Comparison of ENCODE assay signal across 26 cellular contexts in the genomic region with DNA sequence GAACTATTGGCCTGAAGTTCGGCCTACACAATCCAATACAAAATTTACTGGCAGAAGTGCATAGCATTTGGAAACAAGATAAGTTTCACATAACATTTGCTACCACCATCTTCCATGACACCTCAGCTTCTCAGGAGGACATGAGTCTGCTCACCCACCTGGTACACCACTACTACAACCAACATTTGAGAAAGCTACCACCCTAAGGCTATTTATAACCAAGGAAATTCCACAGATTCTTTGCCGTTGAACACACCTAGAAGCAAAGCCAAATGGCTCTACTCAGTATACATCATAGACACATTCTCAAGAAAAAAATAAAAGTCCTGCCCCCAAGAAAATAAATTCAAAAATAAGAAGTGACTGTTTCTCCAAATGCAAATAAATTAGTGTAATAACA.
DNase-seq lines count a peak whose midpoint lies in the region; ATAC-seq, FAIRE-seq and TF ChIP-seq lines count a peak whose summit lies in the region.
"Had no signal": no experiment of that assay in that cellular context is flagged by ENCODE, and none has a peak within 500 bp of the region (broad histone marks: within the 10 kb centered on the region; RNA-seq: fewer than 3 reads in every experiment).

No MANE protein-coding gene starts in this region.

- H3K9me1 ChIP-seq in keratinocyte (ENCODE audit: control insufficient read depth, extremely low read depth, insufficient read depth, low read length), result no peaks in the 10 kb centered on the region

- no peaks in the 10 kb centered on the region for H3K27me3 Mint-ChIP-seq in Caco-2 (ENCODE audit: insufficient read depth, unreplicated experiment)
- H3K27me3 Mint-ChIP-seq in astrocyte (ENCODE audit: low read depth, unreplicated experiment), result no peaks in the 10 kb centered on the region
- H3K27me3 Mint-ChIP-seq: dendritic cell treated with granulocyte-macrophage colony-stimulating factor and Interleukin-4, amounts not matched to agents 40 ng/mL and 50 ng/mL, for 4 days; naive thymus-derived CD4-positive, alpha-beta T cell had no signal

- TF ChIP-seq POLR2A in esophagus muscularis mucosa (IDR thresholded peaks at IDR 0.05; ENCODE audit: low read depth) (no peak), adrenal gland (IDR thresholded peaks at IDR 0.05) (no peak)

- no peak overlapping the region for H3K4me3 ChIP-seq in Caco-2 (ENCODE audit: low read depth, low read length)
- no peak overlapping the region for H3K4me3 ChIP-seq in astrocyte (ENCODE audit: insufficient read depth, low read depth, low read length)
- H3K4me3 ChIP-seq in keratinocyte (ENCODE audit: control insufficient read depth in 2 of 3, extremely low read depth in 1 of 3, insufficient read depth in 2 of 3, low read depth in 1 of 3, low read length in 3 of 3), result no peak overlapping the region
- H3K4me3 ChIP-seq in esophagus muscularis mucosa, result no peak overlapping the region
- H3K4me3 ChIP-seq in adrenal gland, result no peak overlapping the region
- H3K4me3 ChIP-seq: HAP-1, left ventricle myocardium inferior had no signal

- BruUV-seq in Caco-2 (replicated peaks; lab: Mats Ljungman, UMichigan), result no TSS peak

- H3K27ac ChIP-seq in astrocyte (ENCODE audit: low read depth, low read length) (no peak overlapping the region), keratinocyte (ENCODE audit: control insufficient read depth, insufficient read depth, low read length) (peak overlapping the region; percentile 31), esophagus muscularis mucosa (replicated peaks in 1 of 4) (no peak overlapping the region), adrenal gland (no peak overlapping the region)
- H3K27ac ChIP-seq: left ventricle myocardium inferior had no signal

- H3K9me3 Mint-ChIP-seq in Caco-2 (ENCODE audit: unreplicated experiment) (peaks cover 39% of the 10 kb centered on the region), astrocyte (ENCODE audit: unreplicated experiment) (peaks cover 7% of the 10 kb centered on the region)

- peak overlapping the region; percentile 26 for H2AFZ ChIP-seq in astrocyte (ENCODE audit: low read depth, low read length)
- H2AFZ ChIP-seq in keratinocyte (ENCODE audit: control insufficient read depth, low read length), result peak overlapping the region; percentile 79

- H3K27ac Mint-ChIP-seq in Caco-2 (ENCODE audit: unreplicated experiment) (peak overlapping the region; percentile 6), astrocyte (ENCODE audit: unreplicated experiment) (no peak overlapping the region)
- H3K27ac Mint-ChIP-seq: dendritic cell treated with granulocyte-macrophage colony-stimulating factor and Interleukin-4, amounts not matched to agents 40 ng/mL and 50 ng/mL, for 4 days; mesothelial cell of epicardium; naive thymus-derived CD4-positive, alpha-beta T cell had no signal

- TF ChIP-seq CTCF in Caco-2 (IDR thresholded peaks at IDR 0.05; ENCODE audit: insufficient read depth in 1 of 2, low read depth in 1 of 2, low read length in 1 of 2, severe bottlenecking in 1 of 2, unreplicated experiment in 1 of 2) (no peak), astrocyte (IDR thresholded peaks at IDR 0.05; ENCODE audit: insufficient read depth, low read depth, low read length) (no peak), keratinocyte (optimal IDR thresholded peaks at IDR 0.05 in 1 of 3, IDR thresholded peaks at IDR 0.05 in 1 of 3, conservative IDR thresholded peaks at IDR 0.05 in 1 of 3; ENCODE audit: extremely low read depth in 1 of 3, insufficient read depth in 2 of 3, low read length in 3 of 3) (no peak), esophagus muscularis mucosa (IDR thresholded peaks at IDR 0.05) (no peak), adrenal gland (IDR thresholded peaks at IDR 0.05) (no peak)

- H3K36me3 ChIP-seq in Caco-2 (ENCODE audit: control insufficient read depth, insufficient read depth, low read length) (no peaks in the 10 kb centered on the region), astrocyte (ENCODE audit: insufficient read depth, low read length) (no peaks in the 10 kb centered on the region), keratinocyte (ENCODE audit: control insufficient read depth in 2 of 2, extremely low read depth in 1 of 2, insufficient read depth in 2 of 2, low read length in 2 of 2) (no peaks in the 10 kb centered on the region), esophagus muscularis mucosa (no peaks in the 10 kb centered on the region), adrenal gland (replicated peaks in 1 of 2) (no peaks in the 10 kb centered on the region)
- H3K36me3 ChIP-seq: HAP-1, left ventricle myocardium inferior had no signal

- H3K36me3 Mint-ChIP-seq in Caco-2 (ENCODE audit: insufficient read depth, unreplicated experiment) (no peaks in the 10 kb centered on the region), astrocyte (ENCODE audit: low read depth, unreplicated experiment) (no peaks in the 10 kb centered on the region)

- CTCF ChIA-PET in Caco-2 (lab: Charles Lee), result no interaction called here

- intact Hi-C loops in Caco-2 (cut with micrococcal nuclease; ENCODE audit: unreplicated experiment), result no loop called here
- intact Hi-C loops in esophagus muscularis mucosa (cut with DNase I), result no loop called here
- intact Hi-C loops in adrenal gland (cut with DNase I), result no loop called here

- no peaks in the 10 kb centered on the region for H3K79me2 ChIP-seq in astrocyte (ENCODE audit: insufficient read depth, low read length)
- no peaks in the 10 kb centered on the region for H3K79me2 ChIP-seq in keratinocyte (ENCODE audit: control insufficient read depth, insufficient read depth, low read length)

- H4K20me1 ChIP-seq in astrocyte (ENCODE audit: insufficient read depth, low read length), result no peaks in the 10 kb centered on the region
- H4K20me1 ChIP-seq in keratinocyte (ENCODE audit: control insufficient read depth, extremely low read depth, insufficient read depth, low read length), result no peaks in the 10 kb centered on the region

- H3K9ac ChIP-seq in astrocyte (ENCODE audit: low read length) (no peak overlapping the region), keratinocyte (ENCODE audit: control insufficient read depth, extremely low read depth, insufficient read depth, low read length) (no peak overlapping the region)

- no peak for TF ChIP-seq EP300 in esophagus muscularis mucosa (IDR thresholded peaks at IDR 0.05)

- H3K4me1 ChIP-seq in Caco-2 (peaks cover 12% of the 10 kb centered on the region), astrocyte (ENCODE audit: insufficient read depth, low read length) (peaks cover 3% of the 10 kb centered on the region), keratinocyte (ENCODE audit: control insufficient read depth, extremely low read depth, insufficient read depth, low read length) (peaks cover 9% of the 10 kb centered on the region), esophagus muscularis mucosa (no peaks in the 10 kb centered on the region), adrenal gland (replicated peaks in 1 of 2) (no peaks in the 10 kb centered on the region)
- H3K4me1 ChIP-seq: HAP-1, left ventricle myocardium inferior had no signal

- H3K4me2 ChIP-seq in astrocyte (ENCODE audit: low read length) (no peak overlapping the region), keratinocyte (ENCODE audit: control insufficient read depth, extremely low read depth, insufficient read depth, low read depth, low read length) (peak overlapping the region; percentile 32)

- H3K4me3 Mint-ChIP-seq in Caco-2 (ENCODE audit: unreplicated experiment) (no peak overlapping the region), astrocyte (ENCODE audit: unreplicated experiment) (no peak overlapping the region)
- H3K4me3 Mint-ChIP-seq: activated T-cell treated with anti-CD3 and anti-CD28 coated beads, Interleukin-2, amount 50 U/mL, for 4 hours; dendritic cell treated with granulocyte-macrophage colony-stimulating factor and Interleukin-4, amounts not matched to agents 40 ng/mL and 50 ng/mL, for 4 days; mesothelial cell of epicardium; naive thymus-derived CD4-positive, alpha-beta T cell had no signal

- peaks cover 18% of the 10 kb centered on the region for H3K4me1 Mint-ChIP-seq in Caco-2 (ENCODE audit: low read depth, unreplicated experiment)
- peaks cover 7% of the 10 kb centered on the region for H3K4me1 Mint-ChIP-seq in astrocyte (ENCODE audit: low read depth, unreplicated experiment)
- H3K4me1 Mint-ChIP-seq: mesothelial cell of epicardium; naive thymus-derived CD4-positive, alpha-beta T cell had no signal

- POLR2A ChIA-PET in Caco-2 (lab: Charles Lee), result no interaction called here

- H3K9me3 ChIP-seq in Caco-2, result peaks cover 31% of the 10 kb centered on the region
- H3K9me3 ChIP-seq in astrocyte (ENCODE audit: insufficient read depth, low read depth, low read length), result no peaks in the 10 kb centered on the region
- peaks cover 4% of the 10 kb centered on the region for H3K9me3 ChIP-seq in keratinocyte (ENCODE audit: control insufficient read depth, low read depth, low read length)
- peaks cover 0 to 20% (median 9%) of the 10 kb centered on the region in 4 donors for H3K9me3 ChIP-seq in esophagus muscularis mucosa
- H3K9me3 ChIP-seq in adrenal gland (replicated peaks in 1 of 3), result peaks cover 0 to 11% (median 0%) of the 10 kb centered on the region in 3 donors
- H3K9me3 ChIP-seq: HAP-1 had no signal

- 72% methylated on average over 2 of the region's 2 CpGs for WGBS in esophagus muscularis mucosa
- 70 to 90% (median 84%) methylated on average over 2 of the region's 2 CpGs for WGBS in adrenal gland, 4 donors

- H3K27me3 ChIP-seq in Caco-2 (replicated peaks; ENCODE audit: control insufficient read depth, insufficient read depth, low read length) (no peaks in the 10 kb centered on the region), astrocyte (ENCODE audit: insufficient read depth, low read length) (no peaks in the 10 kb centered on the region), keratinocyte (ENCODE audit: control insufficient read depth, extremely low read depth, insufficient read depth, low read length) (no peaks in the 10 kb centered on the region), esophagus muscularis mucosa (no peaks in the 10 kb centered on the region), adrenal gland (no peaks in the 10 kb centered on the region)

- ATAC-seq in HG03139 (IDR thresholded peaks at IDR 0.05; ENCODE audit: unreplicated experiment), result no peak
- ATAC-seq in HG03280 (IDR thresholded peaks at IDR 0.05; ENCODE audit: unreplicated experiment), result no peak
- ATAC-seq: activated T-cell treated with anti-CD3 and anti-CD28 coated beads, Interleukin-2, amount 50 U/mL, for 4 hours; naive thymus-derived CD4-positive, alpha-beta T cell had no signal

- dilution Hi-C loops in keratinocyte (cut with MboI; ENCODE audit: extremely low pct_ligation_motif_present, low sequenced_read_pairs), result no loop called here

- FAIRE-seq in astrocyte (lab: Jason Lieb, UNC), result no peak
- peak; percentile 67 for FAIRE-seq in keratinocyte (lab: Jason Lieb, UNC)
- FAIRE-seq: GM12892 had no signal

- DNase-seq in Caco-2, result no peak
- DNase-seq in HT1080 (ENCODE audit: low read depth), result peak; percentile 70
- DNase-seq in astrocyte (ENCODE audit: low read depth), result peak; percentile 68
- DNase-seq in keratinocyte (ENCODE audit: low read depth, low spot score), result peak; percentile 63
- no peak for DNase-seq in esophagus muscularis mucosa (ENCODE audit: extremely low spot score)
- no peak for DNase-seq in adrenal gland
- DNase-seq: activated CD4-positive, alpha-beta T cell treated with anti-CD3 and anti-CD28 coated beads for 4 hours; activated naive CD4-positive, alpha-beta T cell; activated T-cell treated with anti-CD3 and anti-CD28 coated beads, Interleukin-2, amount 50 U/mL, for 4 hours; amniotic stem cell; caudate nucleus; DMS79 treated with DMSO at 0.1 percent for 48 hours; KG1; left ventricle myocardium inferior; MV-4-11; naive thymus-derived CD4-positive, alpha-beta T cell; NCI-H1694 treated with DMSO at 0.1 percent for 48 hours; NCI-H2171 treated with DMSO at 0.1 percent for 48 hours; NCI-H69; substantia nigra had no signal

Comparison
In these comparisons a context has a peak if more than half of its experiments do, and no peak if none do; other contexts are left out.
1. DNase-seq: peak in HT1080 (single experiment), astrocyte (single experiment) and keratinocyte (single experiment); none in Caco-2 (0 of 2), esophagus muscularis mucosa (single experiment) and adrenal gland (0 of 7).